Comparison of ENCODE assay signal across 8 cellular contexts in the genomic region with DNA sequence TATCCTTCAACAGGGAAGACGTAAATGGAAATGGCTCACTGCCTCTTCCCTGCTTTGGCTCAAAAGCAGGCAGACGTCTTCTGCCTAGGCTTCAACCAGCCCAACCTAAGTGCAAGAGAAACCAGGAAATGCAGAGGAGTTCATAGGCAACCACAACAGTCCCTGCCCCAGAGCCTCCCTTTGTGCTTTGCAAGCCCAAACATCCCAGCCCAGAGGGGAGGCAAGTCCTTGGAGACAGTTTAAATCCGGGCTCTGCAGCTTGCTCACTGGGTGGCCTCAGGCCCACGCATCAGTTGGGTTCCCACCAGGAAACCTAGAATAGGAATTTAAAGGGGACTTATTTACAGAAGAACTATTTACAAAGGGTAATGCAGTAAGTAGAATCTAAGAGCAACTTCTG. TPM values are rescaled to one million over a fixed set of nuclear protein-coding genes. Genes with fewer than 3 reads are reported as not detected.
DNase-seq lines count a peak whose midpoint lies in the region; ATAC-seq, FAIRE-seq and TF ChIP-seq lines count a peak whose summit lies in the region.

No MANE protein-coding gene starts in this region.

- no peaks in the 10 kb centered on the region for H3K9me3 Mint-ChIP-seq in activated CD4-positive, alpha-beta memory T cell treated with anti-CD3 and anti-CD28 coated beads for 36 hours
- no peaks in the 10 kb centered on the region for H3K9me3 Mint-ChIP-seq in osteocyte (ENCODE audit: unreplicated experiment)

- CTCF ChIA-PET in activated CD4-positive, alpha-beta memory T cell treated with anti-CD3 and anti-CD28 coated beads for 36 hours (lab: Charles Lee), result interaction anchor here (0.8 to 2.2 kb wide), 4 partner anchors 10 to 90 kb away, joined by 3 to 7 read pairs (median 3); no protein-coding TSS in a partner anchor

- no peaks in the 10 kb centered on the region for H3K79me2 ChIP-seq in keratinocyte (ENCODE audit: control insufficient read depth, insufficient read depth, low read length)

- no peak for TF ChIP-seq POLR2A in prostate gland (IDR thresholded peaks at IDR 0.05)
- no peak for TF ChIP-seq POLR2A in Peyer's patch (IDR thresholded peaks at IDR 0.05)

- no peaks in the 10 kb centered on the region for H3K27me3 Mint-ChIP-seq in activated CD4-positive, alpha-beta memory T cell treated with anti-CD3 and anti-CD28 coated beads for 36 hours
- H3K27me3 Mint-ChIP-seq in osteocyte (ENCODE audit: unreplicated experiment), result peaks cover 20% of the 10 kb centered on the region

- intact Hi-C loops in activated CD4-positive, alpha-beta memory T cell treated with anti-CD3 and anti-CD28 coated beads for 36 hours (cut with micrococcal nuclease), result loop anchor here (1.0 to 2.0 kb wide), 4 partner anchors 11 to 35 kb away; no protein-coding TSS in a partner anchor
- intact Hi-C loops in prostate gland (cut with DNase I), result no loop called here

- no peaks in the 10 kb centered on the region for H3K9me1 ChIP-seq in keratinocyte (ENCODE audit: control insufficient read depth, extremely low read depth, insufficient read depth, low read length)

- POLR2A ChIA-PET in activated CD4-positive, alpha-beta memory T cell treated with anti-CD3 and anti-CD28 coated beads for 36 hours (lab: Charles Lee), result interaction anchor here (0.7 to 5.3 kb wide), 8 partner anchors 12 to 107 kb away, joined by 3 to 44 read pairs (median 10); no protein-coding TSS in a partner anchor

- H3K4me2 ChIP-seq in BLaER1 (peak overlapping the region; percentile 76), keratinocyte (ENCODE audit: control insufficient read depth, extremely low read depth, insufficient read depth, low read depth, low read length) (no peak overlapping the region)

- peak; percentile 5 for FAIRE-seq in keratinocyte (lab: Jason Lieb, UNC)

- TF ChIP-seq CTCF in keratinocyte (optimal IDR thresholded peaks at IDR 0.05 in 1 of 3, IDR thresholded peaks at IDR 0.05 in 1 of 3, conservative IDR thresholded peaks at IDR 0.05 in 1 of 3; ENCODE audit: extremely low read depth in 1 of 3, insufficient read depth in 2 of 3, low read length in 3 of 3) (no peak), osteocyte (IDR thresholded peaks at IDR 0.05) (no peak), prostate gland (IDR thresholded peaks at IDR 0.05) (no peak), Peyer's patch (IDR thresholded peaks at IDR 0.05) (no peak)

- peak overlapping the region; percentile 97 for H3K27ac Mint-ChIP-seq in activated CD4-positive, alpha-beta memory T cell treated with anti-CD3 and anti-CD28 coated beads for 36 hours
- no peak overlapping the region for H3K27ac Mint-ChIP-seq in osteocyte (ENCODE audit: unreplicated experiment)

- H3K36me3 Mint-ChIP-seq in activated CD4-positive, alpha-beta memory T cell treated with anti-CD3 and anti-CD28 coated beads for 36 hours, result peaks cover 81% of the 10 kb centered on the region
- H3K36me3 Mint-ChIP-seq in osteocyte (ENCODE audit: unreplicated experiment), result no peaks in the 10 kb centered on the region

- H3K27me3 ChIP-seq in BLaER1 (peaks cover 35% of the 10 kb centered on the region), keratinocyte (ENCODE audit: control insufficient read depth, extremely low read depth, insufficient read depth, low read length) (peaks cover 24% of the 10 kb centered on the region), prostate gland (replicated peaks; ENCODE audit: insufficient read depth) (no peaks in the 10 kb centered on the region), Peyer's patch (no peaks in the 10 kb centered on the region)

- DNase-seq in GDM1 (lab: John Stamatoyannopoulos, UW) (peak; percentile 56), keratinocyte (ENCODE audit: low read depth, low spot score) (no peak), osteocyte (ENCODE audit: extremely low spot score, unreplicated experiment) (no peak), prostate gland (ENCODE audit: low spot score) (no peak), Peyer's patch (no peak)
- DNase-seq in activated CD4-positive, alpha-beta memory T cell treated with anti-CD3 and anti-CD28 coated beads for 36 hours, result peak; percentile 56

- H3K4me1 Mint-ChIP-seq in activated CD4-positive, alpha-beta memory T cell treated with anti-CD3 and anti-CD28 coated beads for 36 hours (ENCODE audit: low read depth), result peaks cover 87% of the 10 kb centered on the region
- H3K4me1 Mint-ChIP-seq in osteocyte (ENCODE audit: unreplicated experiment), result peaks cover 12% of the 10 kb centered on the region

- dilution Hi-C loops in keratinocyte (cut with MboI; ENCODE audit: extremely low pct_ligation_motif_present, low sequenced_read_pairs), result no loop called here

- peak overlapping the region; percentile 17; the same call in 1 of the 2 replicates for H3K9ac ChIP-seq in BLaER1
- H3K9ac ChIP-seq in keratinocyte (ENCODE audit: control insufficient read depth, extremely low read depth, insufficient read depth, low read length), result no peak overlapping the region

- H4K20me1 ChIP-seq in BLaER1 (no peaks in the 10 kb centered on the region), keratinocyte (ENCODE audit: control insufficient read depth, extremely low read depth, insufficient read depth, low read length) (no peaks in the 10 kb centered on the region)

- peaks cover 45% of the 10 kb centered on the region for H3K4me1 ChIP-seq in BLaER1
- peaks cover 5% of the 10 kb centered on the region for H3K4me1 ChIP-seq in keratinocyte (ENCODE audit: control insufficient read depth, extremely low read depth, insufficient read depth, low read length)
- H3K4me1 ChIP-seq in prostate gland (replicated peaks), result no peaks in the 10 kb centered on the region
- peaks cover 0 to 19% (median 8%) of the 10 kb centered on the region in 4 donors for H3K4me1 ChIP-seq in Peyer's patch

- peak overlapping the region; percentile 56 for H3K27ac ChIP-seq in BLaER1
- no peak overlapping the region for H3K27ac ChIP-seq in keratinocyte (ENCODE audit: control insufficient read depth, insufficient read depth, low read length)
- no peak overlapping the region for H3K27ac ChIP-seq in prostate gland
- peak overlapping the region in 2 of 4 donors; percentile 35 to 42 for H3K27ac ChIP-seq in Peyer's patch

- H3K9me3 ChIP-seq in BLaER1, result no peaks in the 10 kb centered on the region
- H3K9me3 ChIP-seq in keratinocyte (ENCODE audit: control insufficient read depth, low read depth, low read length), result no peaks in the 10 kb centered on the region
- no peaks in the 10 kb centered on the region for H3K9me3 ChIP-seq in prostate gland
- H3K9me3 ChIP-seq in Peyer's patch, result no peaks in the 10 kb centered on the region

- 49% methylated on average over 4 of the region's 4 CpGs for WGBS in prostate gland

- H3K4me3 ChIP-seq in BLaER1 (no peak overlapping the region), keratinocyte (ENCODE audit: control insufficient read depth in 2 of 3, extremely low read depth in 1 of 3, insufficient read depth in 2 of 3, low read depth in 1 of 3, low read length in 3 of 3) (no peak overlapping the region), prostate gland (no peak overlapping the region), Peyer's patch (no peak overlapping the region)

- no peak for ATAC-seq in GM21447 (IDR thresholded peaks at IDR 0.05; ENCODE audit: unreplicated experiment)

- H3K4me3 Mint-ChIP-seq in activated CD4-positive, alpha-beta memory T cell treated with anti-CD3 and anti-CD28 coated beads for 36 hours, result peak overlapping the region; percentile 75
- H3K4me3 Mint-ChIP-seq in osteocyte (ENCODE audit: unreplicated experiment), result no peak overlapping the region

- H2AFZ ChIP-seq in keratinocyte (ENCODE audit: control insufficient read depth, low read length), result no peak overlapping the region

- H3K36me3 ChIP-seq in BLaER1, result no peaks in the 10 kb centered on the region
- no peaks in the 10 kb centered on the region for H3K36me3 ChIP-seq in keratinocyte (ENCODE audit: control insufficient read depth in 2 of 2, extremely low read depth in 1 of 2, insufficient read depth in 2 of 2, low read length in 2 of 2)
- H3K36me3 ChIP-seq in prostate gland, result no peaks in the 10 kb centered on the region
- no peaks in the 10 kb centered on the region for H3K36me3 ChIP-seq in Peyer's patch

RNA-seq across cellular contexts. Expression of gene CD6, which starts 33.4 kb away (rescaled TPM):
- 100 to 1,000 TPM; 271 to 279 TPM for total RNA-seq in activated CD4-positive, alpha-beta memory T cell treated with anti-CD3 and anti-CD28 coated beads for 36 hours
- polyA plus RNA-seq in keratinocyte, result 0.03 TPM in 3 replicates
- polyA plus RNA-seq in keratinocyte (2011; ENCODE audit: low read depth), result not detected
- 0.06 TPM in 1 of 2 replicates, not detected in the other for polyA plus RNA-seq in keratinocyte (2011; cell fraction: cytosol; rRNA removed)
- polyA plus RNA-seq in keratinocyte (2011; cell fraction: nucleus; rRNA removed), result 0.04 TPM in 1 of 2 replicates, not detected in the other
- polyA plus RNA-seq in keratinocyte (2012; ENCODE audit: low replicate concordance), result not detected in 2 replicates
- not detected in 3 replicates for polyA minus RNA-seq in keratinocyte
- not detected for polyA minus RNA-seq in keratinocyte (2011; cell fraction: cytosol; rRNA and poly(A)+ RNA removed)
- polyA minus RNA-seq in keratinocyte (2011; cell fraction: nucleus; rRNA and poly(A)+ RNA removed), result not detected in 2 replicates
- total RNA-seq in osteocyte (not detected in 2 replicates), prostate gland (1 to 10 TPM in 1 of 2 donors, under 1 TPM in 1; 0.51 to 1.2 TPM), Peyer's patch (10 to 100 TPM in 1 of 4 donors, 1 to 10 TPM in 3; 3.3 to 15.7 (median 4.7) TPM)

RNA-seq across cellular contexts. Expression of gene SLC15A3, which starts 52.9 kb away (rescaled TPM):
- total RNA-seq in activated CD4-positive, alpha-beta memory T cell treated with anti-CD3 and anti-CD28 coated beads for 36 hours, result 1 to 10 TPM; 1.3 to 1.8 TPM
- 0.79 to 2.0 TPM (median 1.0 TPM) in 3 replicates for polyA plus RNA-seq in keratinocyte
- not detected for polyA plus RNA-seq in keratinocyte (2011; ENCODE audit: low read depth)
- polyA plus RNA-seq in keratinocyte (2011; cell fraction: cytosol; rRNA removed), result 0.44 and 0.66 TPM in 2 replicates
- 1.8 and 2.1 TPM in 2 replicates for polyA plus RNA-seq in keratinocyte (2011; cell fraction: nucleus; rRNA removed)
- 0.08 and 4.0 TPM in 2 replicates for polyA plus RNA-seq in keratinocyte (2012; ENCODE audit: low replicate concordance)
- 1.7 to 6.8 TPM (median 3.3 TPM) in 3 replicates for polyA minus RNA-seq in keratinocyte
- not detected for polyA minus RNA-seq in keratinocyte (2011; cell fraction: cytosol; rRNA and poly(A)+ RNA removed)
- 1.9 and 2.0 TPM in 2 replicates for polyA minus RNA-seq in keratinocyte (2011; cell fraction: nucleus; rRNA and poly(A)+ RNA removed)
- total RNA-seq in osteocyte (11.6 and 14.6 TPM in 2 replicates), prostate gland (10 to 100 TPM in 1 of 2 donors, 1 to 10 TPM in 1; 3.3 to 19.4 TPM), Peyer's patch (10 to 100 TPM in 1 of 4 donors, 1 to 10 TPM in 3; 3.7 to 61.9 (median 8.8) TPM)

Comparison
In these comparisons a context has a peak if more than half of its experiments do, and no peak if none do; other contexts are left out.
1. DNase-seq: peak in GDM1 (single experiment) and activated CD4-positive, alpha-beta memory T cell treated with anti-CD3 and anti-CD28 coated beads for 36 hours (single experiment); none in keratinocyte (single experiment), osteocyte (single experiment), prostate gland (single experiment) and Peyer's patch (0 of 3).
2. RNA of gene CD6, which starts 33.4 kb away (total RNA-seq): 271 to 279 TPM in activated CD4-positive, alpha-beta memory T cell treated with anti-CD3 and anti-CD28 coated beads for 36 hours; 3.3 to 15.7 TPM in Peyer's patch, 0.51 to 1.2 TPM in prostate gland and not detected in osteocyte; every median in the first group is over 10 times any median in the second.